In the genomic region with DNA sequence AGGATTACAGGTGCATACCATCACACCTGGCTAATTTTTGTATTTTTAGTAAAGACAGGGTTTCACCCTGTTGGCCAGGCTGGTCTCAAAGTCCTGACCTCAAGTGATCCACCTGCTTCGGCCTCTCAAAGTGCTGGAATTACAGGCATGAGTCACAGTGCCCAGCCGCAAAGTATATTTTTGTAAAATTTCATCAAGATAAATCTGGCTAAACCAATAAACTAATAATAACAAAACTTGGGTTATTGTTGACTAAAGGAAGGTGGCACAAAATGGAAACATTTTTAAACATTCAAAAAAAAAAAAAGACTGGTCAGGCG, we compare ENCODE assay signal across 7 cellular contexts. TPM values are rescaled to one million over a fixed set of nuclear protein-coding genes. Genes with fewer than 3 reads are reported as not detected.
DNase-seq lines count a peak whose midpoint lies in the region; ATAC-seq and TF ChIP-seq lines count a peak whose summit lies in the region.
"Not testable (repeated sequence)": the region's sequence is repeated elsewhere in the genome, so short reads cannot be mapped to it uniquely, and the experiment has no call there.

No MANE protein-coding gene starts in this region.

- H3K4me2 ChIP-seq in OCI-LY3 (ENCODE audit: low read length) (0 out of 2 replicates have a peak overlapping the region, but pooled peaks have one; percentile 3), skeletal muscle satellite cell (ENCODE audit: low read length) (peak overlapping the region; percentile 86)

- DNase-seq in GM06990 (ENCODE audit: extremely low read depth, insufficient read length); activated CD8-positive, alpha-beta memory T cell treated with anti-CD3 and anti-CD28 coated beads, Interleukin-2, amount 10 ng/mL, durations not matched to agents 7 days and 5 days; brain microvascular endothelial cell; fibroblast of the aortic adventitia (ENCODE audit: low read depth); naive B cell: not testable (repeated sequence)

- peaks cover 25% of the 10 kb centered on the region for H3K4me1 ChIP-seq in OCI-LY3 (ENCODE audit: low read length)
- H3K4me1 ChIP-seq in skeletal muscle satellite cell (ENCODE audit: control insufficient read depth, insufficient read depth, low read length) = peaks cover 18% of the 10 kb centered on the region

- H3K36me3 Mint-ChIP-seq in activated CD8-positive, alpha-beta memory T cell treated with anti-CD3 and anti-CD28 coated beads, Interleukin-2, amount 10 ng/mL, durations not matched to agents 7 days and 5 days = peaks cover 32% of the 10 kb centered on the region
- H3K36me3 Mint-ChIP-seq in naive B cell = peaks cover 17 to 18% of the 10 kb centered on the region in 2 donors

- not testable (repeated sequence) for TF ChIP-seq CTCF in GM06990 (IDR thresholded peaks at IDR 0.05; ENCODE audit: insufficient read depth, low read length, poor library complexity, severe bottlenecking); OCI-LY3 (IDR thresholded peaks at IDR 0.05; ENCODE audit: low read depth, low read length); brain microvascular endothelial cell (IDR thresholded peaks at IDR 0.05; ENCODE audit: low read depth, low read length, missing control alignments); fibroblast of the aortic adventitia (IDR thresholded peaks at IDR 0.05; ENCODE audit: insufficient read depth, low read length)

- H3K9ac ChIP-seq in OCI-LY3 (ENCODE audit: low read length); skeletal muscle satellite cell (ENCODE audit: low read depth, low read length): not testable (repeated sequence)

- H3K9me3 ChIP-seq in OCI-LY3 (ENCODE audit: insufficient read depth, low read length); skeletal muscle satellite cell (replicated peaks; ENCODE audit: low read length): not testable (repeated sequence)

- not testable (repeated sequence) for H3K27me3 Mint-ChIP-seq in activated CD8-positive, alpha-beta memory T cell treated with anti-CD3 and anti-CD28 coated beads, Interleukin-2, amount 10 ng/mL, durations not matched to agents 7 days and 5 days; naive B cell

- CTCF ChIA-PET in activated CD8-positive, alpha-beta memory T cell treated with anti-CD3 and anti-CD28 coated beads, Interleukin-2, amount 10 ng/mL, durations not matched to agents 7 days and 5 days (lab: Charles Lee) = interaction anchor here (1.2 to 7.3 kb wide), 4 partner anchors 9 to 320 kb away, joined by 3 to 58 read pairs (median 3); no protein-coding TSS in a partner anchor

- H4K20me1 ChIP-seq in OCI-LY3 (ENCODE audit: insufficient read depth, low read length) = not testable (repeated sequence)

- H3K4me3 Mint-ChIP-seq in activated CD8-positive, alpha-beta memory T cell treated with anti-CD3 and anti-CD28 coated beads, Interleukin-2, amount 10 ng/mL, durations not matched to agents 7 days and 5 days = peak overlapping the region; percentile 99
- H3K4me3 Mint-ChIP-seq in naive B cell = peak overlapping the region in 5 of 8 donors; percentile 29 to 98 (median 96)

- H3K4me1 Mint-ChIP-seq in activated CD8-positive, alpha-beta memory T cell treated with anti-CD3 and anti-CD28 coated beads, Interleukin-2, amount 10 ng/mL, durations not matched to agents 7 days and 5 days = peaks cover 47% of the 10 kb centered on the region
- H3K4me1 Mint-ChIP-seq in naive B cell = peaks cover 39 to 61% (median 49%) of the 10 kb centered on the region in 3 donors

- not testable (repeated sequence) for ATAC-seq in activated CD8-positive, alpha-beta memory T cell treated with anti-CD3 and anti-CD28 coated beads, Interleukin-2, amount 10 ng/mL, durations not matched to agents 7 days and 5 days; naive B cell (ENCODE audit: low read depth in 2 of 2)

- H3K9me3 Mint-ChIP-seq in activated CD8-positive, alpha-beta memory T cell treated with anti-CD3 and anti-CD28 coated beads, Interleukin-2, amount 10 ng/mL, durations not matched to agents 7 days and 5 days (ENCODE audit: low read depth); naive B cell: not testable (repeated sequence)

- H3K27ac Mint-ChIP-seq in activated CD8-positive, alpha-beta memory T cell treated with anti-CD3 and anti-CD28 coated beads, Interleukin-2, amount 10 ng/mL, durations not matched to agents 7 days and 5 days; naive B cell: not testable (repeated sequence)

- in situ Hi-C loops in brain microvascular endothelial cell (cut with HindIII; ENCODE audit: low pct_ligation_motif_present, low sequenced_read_pairs) = not testable (repeated sequence)

- H3K4me3 ChIP-seq in GM06990 (replicated peaks; ENCODE audit: low read depth, low read length) = peak overlapping the region; percentile 92
- not testable (repeated sequence) for H3K4me3 ChIP-seq in OCI-LY3 (ENCODE audit: low read length)
- H3K4me3 ChIP-seq in brain microvascular endothelial cell (ENCODE audit: low read depth, low read length) = peak overlapping the region; percentile 9
- peak overlapping the region; percentile 93 for H3K4me3 ChIP-seq in fibroblast of the aortic adventitia (ENCODE audit: low read depth, low read length)
- H3K4me3 ChIP-seq in skeletal muscle satellite cell (ENCODE audit: low read length) = peak overlapping the region; percentile 84

- peaks cover 25% of the 10 kb centered on the region for H3K79me2 ChIP-seq in OCI-LY3 (ENCODE audit: low read length)

- not testable (repeated sequence) for H3K36me3 ChIP-seq in GM06990 (ENCODE audit: control insufficient read depth, insufficient read depth, low read length); OCI-LY3 (replicated peaks; ENCODE audit: low read depth, low read length); brain microvascular endothelial cell (replicated peaks)
- H3K36me3 ChIP-seq in skeletal muscle satellite cell (ENCODE audit: insufficient read depth, low read length) = peaks cover 13% of the 10 kb centered on the region

- not testable (repeated sequence) for H3K27ac ChIP-seq in OCI-LY3 (ENCODE audit: low read length); brain microvascular endothelial cell

- not testable (repeated sequence) for H2AFZ ChIP-seq in OCI-LY3 (ENCODE audit: low read depth, low read length)

- H3K27me3 ChIP-seq in GM06990 (replicated peaks; ENCODE audit: control insufficient read depth, insufficient read depth, low read length); OCI-LY3 (ENCODE audit: low read depth, low read length); brain microvascular endothelial cell (replicated peaks); skeletal muscle satellite cell (ENCODE audit: control insufficient read depth, insufficient read depth, low read length): not testable (repeated sequence)

RNA-seq across cellular contexts. Expression of a gene that starts 29.2 kb away (rescaled TPM):
- 10 to 100 TPM; 14.5 to 32.0 TPM for total RNA-seq in activated CD8-positive, alpha-beta memory T cell treated with anti-CD3 and anti-CD28 coated beads, Interleukin-2, amount 10 ng/mL, durations not matched to agents 7 days and 5 days
- total RNA-seq in fibroblast of the aortic adventitia (ENCODE audit: low replicate concordance) = 3.0 and 3.4 TPM in 2 replicates
- polyA plus RNA-seq in naive B cell (ENCODE audit: low read depth in 6 of 6) = 10 to 100 TPM; 22.2 to 46.4 (median 32.5) TPM
- total RNA-seq in skeletal muscle satellite cell (2012; rRNA removed) = 2.0 TPM in 2 replicates

RNA-seq across cellular contexts. Expression of a gene that starts 51.4 kb away (rescaled TPM):
- total RNA-seq in activated CD8-positive, alpha-beta memory T cell treated with anti-CD3 and anti-CD28 coated beads, Interleukin-2, amount 10 ng/mL, durations not matched to agents 7 days and 5 days = 10 to 100 TPM; 39.9 to 56.2 TPM
- 42.3 and 43.7 TPM in 2 replicates for total RNA-seq in fibroblast of the aortic adventitia (ENCODE audit: low replicate concordance)
- 10 to 100 TPM; 50.0 to 70.5 (median 54.2) TPM for polyA plus RNA-seq in naive B cell (ENCODE audit: low read depth in 6 of 6)
- total RNA-seq in skeletal muscle satellite cell (2012; rRNA removed) = 28.0 and 28.1 TPM in 2 replicates
